In genomic region chr17:38746004-38746892, GRCh38 we compare ENCODE assay signal across 1 cellular context.
TF ChIP-seq lines count a peak whose summit lies in the region.

No MANE protein-coding gene starts in this region.

TF ChIP-seq in endothelial cell of umbilical vein, 7 proteins besides CTCF, POLR2A, EP300 and RAD21:
- TF ChIP-seq JUN (IDR thresholded peaks at IDR 0.05; ENCODE audit: borderline replicate concordance, insufficient read depth, insufficient read length, low read depth) (no peak), GATA2 (IDR thresholded peaks at IDR 0.05; ENCODE audit: insufficient read depth, insufficient read length, low read depth, low read length) (no peak), EZH2 (IDR thresholded peaks at IDR 0.05; ENCODE audit: borderline replicate concordance, low read depth, low read length, severe bottlenecking) (no peak), FOS (IDR thresholded peaks at IDR 0.05; ENCODE audit: borderline replicate concordance, insufficient read depth, low read length) (no peak), MAX (IDR thresholded peaks at IDR 0.05; ENCODE audit: insufficient read depth, insufficient read length) (no peak), MYC (IDR thresholded peaks at IDR 0.05; ENCODE audit: low read depth, low read length) (no peak), POLR2AphosphoS5 (IDR thresholded peaks at IDR 0.05; ENCODE audit: insufficient read depth, low read depth, low read length) (no peak)
